ENCODE assay signal across 29 cellular contexts in the genomic region with DNA sequence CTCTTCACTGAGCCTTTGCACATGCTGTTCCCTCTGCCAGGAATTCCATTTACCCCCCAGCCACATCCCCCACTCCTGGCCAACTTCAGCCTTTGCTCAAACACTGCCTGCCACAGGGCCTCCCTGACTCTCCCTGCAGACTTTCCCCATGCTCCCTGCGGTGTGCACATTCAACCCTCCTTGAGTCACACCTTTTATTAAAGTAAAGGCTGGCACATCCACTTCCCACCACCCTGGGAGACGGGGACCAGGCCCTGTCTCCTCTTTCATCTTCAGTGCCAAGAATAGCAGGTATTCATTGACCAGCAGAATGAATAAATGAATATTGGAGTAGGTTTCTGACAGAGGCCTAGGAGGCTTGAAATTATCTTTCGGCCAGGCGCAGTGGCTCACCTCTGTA.
DNase-seq lines count a peak whose midpoint lies in the region; ATAC-seq and TF ChIP-seq lines count a peak whose summit lies in the region.
"Had no signal": no experiment of that assay in that cellular context is flagged by ENCODE, and none has a peak within 500 bp of the region (broad histone marks: within the 10 kb centered on the region; RNA-seq: fewer than 3 reads in every experiment).

No MANE protein-coding gene starts in this region.

- H3K27me3 ChIP-seq in HCT116 (ENCODE audit: insufficient read depth, low read length): no peaks in the 10 kb centered on the region
- no peaks in the 10 kb centered on the region for H3K27me3 ChIP-seq in esophagus muscularis mucosa
- H3K27me3 ChIP-seq in spleen (replicated peaks in 1 of 7): no peaks in the 10 kb centered on the region
- H3K27me3 ChIP-seq: esophagus squamous epithelium, tibial artery had no signal

- H3K4me2 ChIP-seq in HCT116 (ENCODE audit: low read length): no peak overlapping the region
- H3K4me2 ChIP-seq: A549 had no signal

- peak overlapping the region; percentile 29 for H3K27ac Mint-ChIP-seq in activated CD4-positive, alpha-beta T cell treated with anti-CD3 and anti-CD28 coated beads, Interleukin-2, amount 10 ng/mL, durations not matched to agents 24 days and 14 days
- H3K27ac Mint-ChIP-seq in glutamatergic neuron (ENCODE audit: unreplicated experiment): no peak overlapping the region
- H3K27ac Mint-ChIP-seq: activated naive CD8-positive, alpha-beta T cell treated with anti-CD3 and anti-CD28 coated beads for 36 hours; dendritic cell treated with granulocyte-macrophage colony-stimulating factor and Interleukin-4, amounts not matched to agents 40 ng/mL and 50 ng/mL, for 4 days; endodermal cell; stimulated activated naive CD8-positive, alpha-beta T cell treated with anti-CD3 and anti-CD28 coated beads, Interleukin-15, Interleukin-2, amounts not matched to agents 100 ng/mL and 50 ng/mL, for 24 hours had no signal

- H3K9ac ChIP-seq in HCT116 (ENCODE audit: low read length): no peak overlapping the region

- peak; percentile 37; the same call in 1 of the 2 replicates for ATAC-seq in HCT116
- ATAC-seq: left cardiac atrium had no signal

- no peaks in the 10 kb centered on the region for H3K27me3 Mint-ChIP-seq in activated CD4-positive, alpha-beta T cell treated with anti-CD3 and anti-CD28 coated beads, Interleukin-2, amount 10 ng/mL, durations not matched to agents 24 days and 14 days
- H3K27me3 Mint-ChIP-seq in glutamatergic neuron (ENCODE audit: unreplicated experiment): peaks cover 8% of the 10 kb centered on the region
- H3K27me3 Mint-ChIP-seq: activated naive CD8-positive, alpha-beta T cell treated with anti-CD3 and anti-CD28 coated beads for 36 hours; central memory CD8-positive, alpha-beta T cell; dendritic cell treated with granulocyte-macrophage colony-stimulating factor and Interleukin-4, amounts not matched to agents 40 ng/mL and 50 ng/mL, for 4 days; progenitor cell of endocrine pancreas; stimulated activated naive CD8-positive, alpha-beta T cell treated with anti-CD3 and anti-CD28 coated beads, Interleukin-15, Interleukin-2, amounts not matched to agents 100 ng/mL and 50 ng/mL, for 24 hours had no signal

- H3K79me2 ChIP-seq in HCT116 (ENCODE audit: insufficient read depth, low read length): no peaks in the 10 kb centered on the region

- H3K4me3 ChIP-seq in HCT116 (replicated peaks in 1 of 2; ENCODE audit: low read depth in 1 of 2, low read length in 2 of 2): no peak overlapping the region
- H3K4me3 ChIP-seq in esophagus muscularis mucosa: no peak overlapping the region
- H3K4me3 ChIP-seq in spleen: no peak overlapping the region
- H3K4me3 ChIP-seq: A549, esophagus squamous epithelium, tibial artery had no signal

- peaks cover 63% of the 10 kb centered on the region for H3K4me1 Mint-ChIP-seq in activated CD4-positive, alpha-beta T cell treated with anti-CD3 and anti-CD28 coated beads, Interleukin-2, amount 10 ng/mL, durations not matched to agents 24 days and 14 days
- H3K4me1 Mint-ChIP-seq in glutamatergic neuron (ENCODE audit: low read depth, unreplicated experiment): peaks cover 29% of the 10 kb centered on the region

- H3K4me1 ChIP-seq in HCT116 (ENCODE audit: control insufficient read depth in 1 of 2, insufficient read depth in 2 of 2, low read length in 2 of 2) (peaks cover 5 to 50% of the 10 kb centered on the region in 2 experiments; a peak in 3 of 4 replicates), esophagus muscularis mucosa (peaks cover 57 to 88% (median 79%) of the 10 kb centered on the region in 4 donors), spleen (peaks cover 18 to 64% (median 51%) of the 10 kb centered on the region in 6 donors)

- H3K27ac ChIP-seq in HCT116 (ENCODE audit: low read depth, low read length) (no peak overlapping the region), esophagus muscularis mucosa (replicated peaks in 1 of 4) (peak overlapping the region; percentile 46 to 71 (median 68)), spleen (peak overlapping the region in 2 of 8 donors; percentile 16 to 26)
- H3K27ac ChIP-seq: tibial artery, WERI-Rb-1 had no signal

- TF ChIP-seq CTCF in HCT116 (IDR thresholded peaks at IDR 0.05 in 2 of 3, conservative IDR thresholded peaks at IDR 0.05 in 1 of 3; ENCODE audit: borderline replicate concordance in 1 of 3, insufficient read depth in 1 of 3, low read depth in 2 of 3, low read length in 2 of 3): no peak
- no peak for TF ChIP-seq CTCF in esophagus muscularis mucosa (IDR thresholded peaks at IDR 0.05)
- TF ChIP-seq CTCF in spleen (IDR thresholded peaks at IDR 0.05 in 8 of 11, conservative IDR thresholded peaks at IDR 0.05 in 3 of 11): no peak
- no peak for TF ChIP-seq CTCF in glutamatergic neuron (IDR thresholded peaks at IDR 0.05; ENCODE audit: partially characterized antibody, unreplicated experiment)

- intact Hi-C loops in activated CD4-positive, alpha-beta T cell treated with anti-CD3 and anti-CD28 coated beads, Interleukin-2, amount 10 ng/mL, durations not matched to agents 24 days and 14 days (cut with micrococcal nuclease): no loop called here
- intact Hi-C loops in HCT116 (cut with micrococcal nuclease): no loop called here
- intact Hi-C loops in esophagus muscularis mucosa (cut with DNase I): no loop called here
- intact Hi-C loops in spleen (cut with DNase I; ENCODE audit: low total_unique reads): no loop called here

- H3K9me2 ChIP-seq in HCT116 (ENCODE audit: insufficient read depth): no peaks in the 10 kb centered on the region

- H3K4me3 Mint-ChIP-seq in activated CD4-positive, alpha-beta T cell treated with anti-CD3 and anti-CD28 coated beads, Interleukin-2, amount 10 ng/mL, durations not matched to agents 24 days and 14 days: no peak overlapping the region
- no peak overlapping the region for H3K4me3 Mint-ChIP-seq in glutamatergic neuron (ENCODE audit: unreplicated experiment)
- H3K4me3 Mint-ChIP-seq: activated naive CD8-positive, alpha-beta T cell treated with anti-CD3 and anti-CD28 coated beads for 36 hours; central memory CD8-positive, alpha-beta T cell; dendritic cell treated with granulocyte-macrophage colony-stimulating factor and Interleukin-4, amounts not matched to agents 40 ng/mL and 50 ng/mL, for 4 days; endodermal cell; stimulated activated naive CD8-positive, alpha-beta T cell treated with anti-CD3 and anti-CD28 coated beads, Interleukin-15, Interleukin-2, amounts not matched to agents 100 ng/mL and 50 ng/mL, for 24 hours had no signal

- RAD21 ChIA-PET in HCT116 (lab: Charles Lee; ENCODE audit: low non-redundant PET in 1 of 2, low total read pairs in 2 of 2, uncharacterized antibody in 2 of 2, unreplicated experiment in 2 of 2): no interaction called here

- H3K9me3 Mint-ChIP-seq in activated CD4-positive, alpha-beta T cell treated with anti-CD3 and anti-CD28 coated beads, Interleukin-2, amount 10 ng/mL, durations not matched to agents 24 days and 14 days: peaks cover 16% of the 10 kb centered on the region
- peaks cover 5% of the 10 kb centered on the region for H3K9me3 Mint-ChIP-seq in glutamatergic neuron (ENCODE audit: unreplicated experiment)
- H3K9me3 Mint-ChIP-seq: central memory CD8-positive, alpha-beta T cell had no signal

- TF ChIP-seq EP300 in esophagus muscularis mucosa (IDR thresholded peaks at IDR 0.05): no peak

- no peak for DNase-seq in activated CD4-positive, alpha-beta T cell treated with anti-CD3 and anti-CD28 coated beads, Interleukin-2, amount 10 ng/mL, durations not matched to agents 24 days and 14 days
- DNase-seq in activated CD4-positive, alpha-beta T cell treated with anti-CD3 and anti-CD28 coated beads for 48 hours: no peak
- DNase-seq in HCT116 (ENCODE audit: low read depth, low spot score): no peak
- DNase-seq in esophagus muscularis mucosa (ENCODE audit: extremely low spot score): no peak
- DNase-seq in spleen: peak; percentile 46
- DNase-seq in glutamatergic neuron: no peak
- no peak for DNase-seq in NOMO-1 (lab: John Stamatoyannopoulos, UW; ENCODE audit: unreplicated experiment in 2 of 2)
- DNase-seq in NCI-H226: no peak
- DNase-seq: activated CD4-positive, alpha-beta T cell treated with anti-CD3 and anti-CD28 coated beads, Interleukin-2, amount 50 U/mL, for 1 hour; activated naive CD8-positive, alpha-beta T cell treated with anti-CD3 and anti-CD28 coated beads for 36 hours; endodermal cell; esophagus squamous epithelium; foreskin melanocyte; H7; left cardiac atrium; mammary epithelial cell; NCI-H1417; NCI-H2081; NCI-H2227 treated with DMSO at 0.1 percent for 48 hours; NCI-H748 treated with DMSO at 0.1 percent for 48 hours; RPMI8226; T-helper 9 cell; tibial artery had no signal

- H3K36me3 Mint-ChIP-seq in activated CD4-positive, alpha-beta T cell treated with anti-CD3 and anti-CD28 coated beads, Interleukin-2, amount 10 ng/mL, durations not matched to agents 24 days and 14 days (ENCODE audit: low read depth): peaks cover 32% of the 10 kb centered on the region
- H3K36me3 Mint-ChIP-seq in glutamatergic neuron (ENCODE audit: unreplicated experiment): peaks cover 7% of the 10 kb centered on the region

- TF ChIP-seq POLR2A in HCT116 (IDR thresholded peaks at IDR 0.05; ENCODE audit: borderline replicate concordance, extremely low read depth, insufficient read depth, insufficient read length) (no peak), esophagus muscularis mucosa (IDR thresholded peaks at IDR 0.05; ENCODE audit: low read depth) (no peak), spleen (IDR thresholded peaks at IDR 0.05) (no peak)

- H3K36me3 ChIP-seq in HCT116 (ENCODE audit: control insufficient read depth in 1 of 2, insufficient read depth in 2 of 2, low read length in 2 of 2): no peaks in the 10 kb centered on the region
- H3K36me3 ChIP-seq in esophagus muscularis mucosa: peaks cover 0 to 8% (median 0%) of the 10 kb centered on the region in 4 donors
- peaks cover 0 to 29% (median 4%) of the 10 kb centered on the region in 6 donors for H3K36me3 ChIP-seq in spleen
- H3K36me3 ChIP-seq: esophagus squamous epithelium, WERI-Rb-1 had no signal

- H2AFZ ChIP-seq in HCT116 (ENCODE audit: low read depth, low read length, poor library complexity, severe bottlenecking): no peak overlapping the region

- TF ChIP-seq RAD21 in HCT116 (IDR thresholded peaks at IDR 0.05; ENCODE audit: low read depth): no peak

- no TSS peak for BruUV-seq in HCT116 (replicated peaks; lab: Mats Ljungman, UMichigan)

- POLR2A ChIA-PET in HCT116 (lab: Charles Lee): no interaction called here

- H3K9me3 ChIP-seq in HCT116 (ENCODE audit: control insufficient read depth in 1 of 2, insufficient read depth in 1 of 2, low read depth in 1 of 2, low read length in 2 of 2): peaks cover 0 to 3% of the 10 kb centered on the region in 2 experiments; a peak in 1 of 4 replicates
- H3K9me3 ChIP-seq in esophagus muscularis mucosa: peaks cover 0 to 10% (median 0%) of the 10 kb centered on the region in 4 donors
- H3K9me3 ChIP-seq in spleen: peaks cover 0 to 13% (median 9%) of the 10 kb centered on the region in 8 donors
- H3K9me3 ChIP-seq: A549, esophagus squamous epithelium, tibial artery had no signal

- CTCF ChIA-PET in HCT116 (lab: Charles Lee): no interaction called here

- WGBS in esophagus muscularis mucosa: 77% methylated on average over 4 of the region's 4 CpGs
- 72 to 98% (median 90%) methylated on average over 4 of the region's 4 CpGs for WGBS in spleen, 5 donors

- no peaks in the 10 kb centered on the region for H4K20me1 ChIP-seq in HCT116 (ENCODE audit: insufficient read depth)

TF ChIP-seq in HCT116, 20 proteins besides CTCF, POLR2A, EP300 and RAD21 (continues in another document):
- TF ChIP-seq EZH2phosphoT487 (IDR thresholded peaks at IDR 0.05; ENCODE audit: borderline replicate concordance): no peak
- no peak for TF ChIP-seq ELF1 (IDR thresholded peaks at IDR 0.05; ENCODE audit: borderline replicate concordance, low read depth)
- TF ChIP-seq FOSL1 (IDR thresholded peaks at IDR 0.05; ENCODE audit: low read depth): no peak
